1 cellular context compared by ENCODE assay signal in genomic region chr5:72956324-72957140, GRCh38.
TF ChIP-seq lines count a peak whose summit lies in the region.

No MANE protein-coding gene starts in this region.

TF ChIP-seq in GM23338, 12 proteins besides CTCF, POLR2A, EP300 and RAD21 (continued from another document):
- TF ChIP-seq ETS1 (IDR thresholded peaks at IDR 0.05): no peak
- no peak for TF ChIP-seq NANOG (IDR thresholded peaks at IDR 0.05; ENCODE audit: borderline replicate concordance)
- TF ChIP-seq EZH2 (IDR thresholded peaks at IDR 0.05; ENCODE audit: low read depth, unreplicated experiment): no peak
- no peak for TF ChIP-seq ZNF331 (CRISPR knock-in tag; IDR thresholded peaks at IDR 0.05; ENCODE audit: low read depth)
- TF ChIP-seq, protein P1, sequence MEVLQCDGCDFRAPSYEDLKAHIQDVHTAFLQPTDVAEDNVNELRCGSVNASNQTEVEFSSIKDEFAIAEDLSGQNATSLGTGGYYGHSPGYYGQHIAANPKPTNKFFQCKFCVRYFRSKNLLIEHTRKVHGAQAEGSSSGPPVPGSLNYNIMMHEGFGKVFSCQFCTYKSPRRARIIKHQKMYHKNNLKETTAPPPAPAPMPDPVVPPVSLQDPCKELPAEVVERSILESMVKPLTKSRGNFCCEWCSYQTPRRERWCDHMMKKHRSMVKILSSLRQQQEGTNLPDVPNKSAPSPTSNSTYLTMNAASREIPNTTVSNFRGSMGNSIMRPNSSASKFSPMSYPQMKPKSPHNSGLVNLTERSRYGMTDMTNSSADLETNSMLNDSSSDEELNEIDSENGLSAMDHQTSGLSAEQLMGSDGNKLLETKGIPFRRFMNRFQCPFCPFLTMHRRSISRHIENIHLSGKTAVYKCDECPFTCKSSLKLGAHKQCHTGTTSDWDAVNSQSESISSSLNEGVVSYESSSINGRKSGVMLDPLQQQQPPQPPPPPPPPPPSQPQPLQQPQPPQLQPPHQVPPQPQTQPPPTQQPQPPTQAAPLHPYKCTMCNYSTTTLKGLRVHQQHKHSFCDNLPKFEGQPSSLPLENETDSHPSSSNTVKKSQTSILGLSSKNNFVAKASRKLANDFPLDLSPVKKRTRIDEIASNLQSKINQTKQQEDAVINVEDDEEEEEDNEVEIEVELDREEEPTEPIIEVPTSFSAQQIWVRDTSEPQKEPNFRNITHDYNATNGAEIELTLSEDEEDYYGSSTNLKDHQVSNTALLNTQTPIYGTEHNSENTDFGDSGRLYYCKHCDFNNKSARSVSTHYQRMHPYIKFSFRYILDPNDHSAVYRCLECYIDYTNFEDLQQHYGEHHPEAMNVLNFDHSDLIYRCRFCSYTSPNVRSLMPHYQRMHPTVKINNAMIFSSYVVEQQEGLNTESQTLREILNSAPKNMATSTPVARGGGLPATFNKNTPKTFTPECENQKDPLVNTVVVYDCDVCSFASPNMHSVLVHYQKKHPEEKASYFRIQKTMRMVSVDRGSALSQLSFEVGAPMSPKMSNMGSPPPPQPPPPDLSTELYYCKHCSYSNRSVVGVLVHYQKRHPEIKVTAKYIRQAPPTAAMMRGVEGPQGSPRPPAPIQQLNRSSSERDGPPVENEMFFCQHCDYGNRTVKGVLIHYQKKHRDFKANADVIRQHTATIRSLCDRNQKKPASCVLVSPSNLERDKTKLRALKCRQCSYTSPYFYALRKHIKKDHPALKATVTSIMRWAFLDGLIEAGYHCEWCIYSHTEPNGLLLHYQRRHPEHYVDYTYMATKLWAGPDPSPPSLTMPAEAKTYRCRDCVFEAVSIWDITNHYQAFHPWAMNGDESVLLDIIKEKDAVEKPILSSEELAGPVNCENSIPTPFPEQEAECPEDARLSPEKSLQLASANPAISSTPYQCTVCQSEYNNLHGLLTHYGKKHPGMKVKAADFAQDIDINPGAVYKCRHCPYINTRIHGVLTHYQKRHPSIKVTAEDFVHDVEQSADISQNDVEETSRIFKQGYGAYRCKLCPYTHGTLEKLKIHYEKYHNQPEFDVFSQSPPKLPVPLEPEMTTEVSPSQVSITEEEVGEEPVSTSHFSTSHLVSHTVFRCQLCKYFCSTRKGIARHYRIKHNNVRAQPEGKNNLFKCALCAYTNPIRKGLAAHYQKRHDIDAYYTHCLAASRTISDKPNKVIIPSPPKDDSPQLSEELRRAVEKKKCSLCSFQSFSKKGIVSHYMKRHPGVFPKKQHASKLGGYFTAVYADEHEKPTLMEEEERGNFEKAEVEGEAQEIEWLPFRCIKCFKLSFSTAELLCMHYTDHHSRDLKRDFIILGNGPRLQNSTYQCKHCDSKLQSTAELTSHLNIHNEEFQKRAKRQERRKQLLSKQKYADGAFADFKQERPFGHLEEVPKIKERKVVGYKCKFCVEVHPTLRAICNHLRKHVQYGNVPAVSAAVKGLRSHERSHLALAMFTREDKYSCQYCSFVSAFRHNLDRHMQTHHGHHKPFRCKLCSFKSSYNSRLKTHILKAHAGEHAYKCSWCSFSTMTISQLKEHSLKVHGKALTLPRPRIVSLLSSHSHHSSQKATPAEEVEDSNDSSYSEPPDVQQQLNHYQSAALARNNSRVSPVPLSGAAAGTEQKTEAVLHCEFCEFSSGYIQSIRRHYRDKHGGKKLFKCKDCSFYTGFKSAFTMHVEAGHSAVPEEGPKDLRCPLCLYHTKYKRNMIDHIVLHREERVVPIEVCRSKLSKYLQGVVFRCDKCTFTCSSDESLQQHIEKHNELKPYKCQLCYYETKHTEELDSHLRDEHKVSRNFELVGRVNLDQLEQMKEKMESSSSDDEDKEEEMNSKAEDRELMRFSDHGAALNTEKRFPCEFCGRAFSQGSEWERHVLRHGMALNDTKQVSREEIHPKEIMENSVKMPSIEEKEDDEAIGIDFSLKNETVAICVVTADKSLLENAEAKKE (CRISPR knock-in tag; IDR thresholded peaks at IDR 0.05): no peak
- no peak for TF ChIP-seq JUNB (IDR thresholded peaks at IDR 0.05; ENCODE audit: unreplicated experiment)
- TF ChIP-seq STAT1 (IDR thresholded peaks at IDR 0.05; ENCODE audit: unreplicated experiment): no peak
